ENCODE assay signal across 8 cellular contexts in the genomic region with DNA sequence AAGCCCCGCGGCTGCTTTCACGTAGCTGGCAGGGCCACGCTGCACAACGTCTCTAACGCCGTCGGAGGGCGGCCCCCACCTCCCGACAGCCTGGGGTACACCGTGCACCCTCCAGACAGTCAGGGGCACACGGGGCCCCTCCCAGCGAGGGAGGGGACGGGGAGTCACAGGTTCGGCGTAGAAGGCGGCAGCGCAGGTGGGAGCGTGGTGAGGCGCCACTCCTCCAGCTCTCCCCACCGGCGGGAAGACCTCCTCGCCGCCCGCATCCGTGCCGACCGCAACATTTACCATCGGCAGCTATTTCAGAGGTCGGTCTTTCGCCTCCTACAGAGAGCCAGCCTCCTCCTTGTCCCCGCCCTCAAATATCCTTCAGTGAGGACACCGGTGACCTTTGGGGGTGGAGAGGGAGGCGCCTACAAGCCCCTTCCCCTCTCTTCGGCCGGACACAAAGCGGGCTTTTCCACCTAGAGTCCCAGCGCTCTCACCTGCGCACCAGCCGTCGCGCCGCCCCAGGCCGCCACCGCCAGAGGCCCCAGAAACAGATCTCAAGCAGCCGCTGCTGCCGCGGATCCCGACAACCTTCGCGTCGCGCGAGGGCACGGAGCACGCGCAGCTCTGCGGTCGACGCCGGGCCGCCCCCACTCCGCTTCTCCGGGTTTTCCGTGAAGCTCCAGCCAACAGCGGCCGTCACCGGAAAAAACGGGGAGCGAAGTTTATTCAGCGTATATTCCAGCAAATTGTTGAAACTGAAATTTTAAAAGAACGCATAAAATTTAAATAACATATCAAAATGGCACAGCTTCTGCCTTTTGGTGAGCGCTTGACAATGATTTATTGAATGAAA. TPM values are rescaled to one million over a fixed set of nuclear protein-coding genes. Genes with fewer than 3 reads are reported as not detected.
DNase-seq lines count a peak whose midpoint lies in the region; ATAC-seq lines count a peak whose summit lies in the region.

MKKS (minus strand) TSS at position 600 of the 844 bp plus-strand sequence. CDS start 20,708 bp downstream, outside the sequence.

- no peaks in the 10 kb centered on the region for H3K27me3 Mint-ChIP-seq in CD4-positive, CD25-positive, alpha-beta regulatory T cell
- H3K27me3 Mint-ChIP-seq in activated CD8-positive, alpha-beta T cell treated with anti-CD3 and anti-CD28 coated beads, Interleukin-2, amount 10 ng/mL, durations not matched to agents 7 days and 5 days (ENCODE audit: low read depth), result no peaks in the 10 kb centered on the region
- H3K27me3 Mint-ChIP-seq in memory B cell, result no peaks in the 10 kb centered on the region

- H3K4me1 ChIP-seq in CD4-positive, CD25-positive, alpha-beta regulatory T cell (ENCODE audit: control insufficient read depth, insufficient read depth, low read length, poor library complexity, severe bottlenecking), result peaks cover 17% of the 10 kb centered on the region

- H3K27ac Mint-ChIP-seq in CD4-positive, CD25-positive, alpha-beta regulatory T cell, result peak within 1 kb of the TSS; percentile 96 to 99 (median 97)
- peak within 1 kb of the TSS; percentile 97 for H3K27ac Mint-ChIP-seq in activated CD8-positive, alpha-beta T cell treated with anti-CD3 and anti-CD28 coated beads, Interleukin-2, amount 10 ng/mL, durations not matched to agents 7 days and 5 days
- H3K27ac Mint-ChIP-seq in memory B cell, result peak within 1 kb of the TSS; percentile 93

- peak; percentile 79 to 93 (median 87) for DNase-seq in CD4-positive, CD25-positive, alpha-beta regulatory T cell
- peak; percentile 85 for DNase-seq in NCI-H82 treated with DMSO at 0.1 percent for 48 hours (lab: John Stamatoyannopoulos, UW; ENCODE audit: unreplicated experiment)
- peak; percentile 88 for DNase-seq in activated CD8-positive, alpha-beta T cell treated with anti-CD3 and anti-CD28 coated beads, Interleukin-2, amount 10 ng/mL, durations not matched to agents 7 days and 5 days
- DNase-seq in effector CD4-positive, alpha-beta T cell, result peak; percentile 79
- peak; percentile 77 to 84 for DNase-seq in memory B cell (ENCODE audit: low spot score in 2 of 2)
- DNase-seq in stimulated activated CD8-positive, alpha-beta memory T cell treated with anti-CD3 and anti-CD28 coated beads, Interleukin-12 subunit alpha, Interleukin-12 subunit beta, amount 100 ng/mL, for 1 hour (ENCODE audit: low read depth), result peak; percentile 78

- H3K36me3 Mint-ChIP-seq in CD4-positive, CD25-positive, alpha-beta regulatory T cell, result peaks cover 3% of the 10 kb centered on the region
- peaks cover 2% of the 10 kb centered on the region for H3K36me3 Mint-ChIP-seq in activated CD8-positive, alpha-beta T cell treated with anti-CD3 and anti-CD28 coated beads, Interleukin-2, amount 10 ng/mL, durations not matched to agents 7 days and 5 days (ENCODE audit: low read depth)
- H3K36me3 Mint-ChIP-seq in memory B cell, result no peaks in the 10 kb centered on the region

- H3K9me3 Mint-ChIP-seq in CD4-positive, CD25-positive, alpha-beta regulatory T cell, result no peaks in the 10 kb centered on the region
- H3K9me3 Mint-ChIP-seq in activated CD8-positive, alpha-beta T cell treated with anti-CD3 and anti-CD28 coated beads, Interleukin-2, amount 10 ng/mL, durations not matched to agents 7 days and 5 days (ENCODE audit: insufficient read depth), result no peaks in the 10 kb centered on the region
- H3K9me3 Mint-ChIP-seq in memory B cell, result no peaks in the 10 kb centered on the region

- peak within 1 kb of the TSS; percentile 90 for H3K27ac ChIP-seq in CD4-positive, CD25-positive, alpha-beta regulatory T cell (ENCODE audit: insufficient read depth, low read length, poor library complexity, severe bottlenecking)

- peak within 1 kb of the TSS; percentile 99 for H3K4me3 ChIP-seq in CD4-positive, CD25-positive, alpha-beta regulatory T cell (ENCODE audit: low read depth, low read length)

- H3K27me3 ChIP-seq in CD4-positive, CD25-positive, alpha-beta regulatory T cell (ENCODE audit: control insufficient read depth, insufficient read depth, low read length), result no peaks in the 10 kb centered on the region

- H3K4me1 Mint-ChIP-seq in CD4-positive, CD25-positive, alpha-beta regulatory T cell, result peaks cover 39 to 84% (median 60%) of the 10 kb centered on the region in 4 donors
- peaks cover 55% of the 10 kb centered on the region for H3K4me1 Mint-ChIP-seq in activated CD8-positive, alpha-beta T cell treated with anti-CD3 and anti-CD28 coated beads, Interleukin-2, amount 10 ng/mL, durations not matched to agents 7 days and 5 days (ENCODE audit: low read depth)
- H3K4me1 Mint-ChIP-seq in memory B cell, result peaks cover 35% of the 10 kb centered on the region

- no peaks in the 10 kb centered on the region for H3K36me3 ChIP-seq in CD4-positive, CD25-positive, alpha-beta regulatory T cell (ENCODE audit: control insufficient read depth, insufficient read depth, low read length)

- ATAC-seq in CD4-positive, CD25-positive, alpha-beta regulatory T cell (ENCODE audit: low read depth in 2 of 2), result peak; percentile 74 to 75
- ATAC-seq in GM19438 (IDR thresholded peaks at IDR 0.05; ENCODE audit: low read depth, unreplicated experiment), result peak; percentile 59
- peak; percentile 34 for ATAC-seq in HG03565 (IDR thresholded peaks at IDR 0.05; ENCODE audit: unreplicated experiment)
- peak; percentile 71 for ATAC-seq in activated CD8-positive, alpha-beta T cell treated with anti-CD3 and anti-CD28 coated beads, Interleukin-2, amount 10 ng/mL, durations not matched to agents 7 days and 5 days
- peak; percentile 76 for ATAC-seq in memory B cell (ENCODE audit: low read depth)

- peak within 1 kb of the TSS; percentile 93 to 99 (median 97) for H3K4me3 Mint-ChIP-seq in CD4-positive, CD25-positive, alpha-beta regulatory T cell
- H3K4me3 Mint-ChIP-seq in activated CD8-positive, alpha-beta T cell treated with anti-CD3 and anti-CD28 coated beads, Interleukin-2, amount 10 ng/mL, durations not matched to agents 7 days and 5 days, result peak within 1 kb of the TSS; percentile 80
- H3K4me3 Mint-ChIP-seq in memory B cell, result peak within 1 kb of the TSS; percentile 95

- POLR2A ChIA-PET in activated CD8-positive, alpha-beta T cell treated with anti-CD3 and anti-CD28 coated beads, Interleukin-2, amount 10 ng/mL, durations not matched to agents 7 days and 5 days (lab: Charles Lee), result interaction anchor here (0.6 to 2.4 kb wide), 6 partner anchors 11 to 310 kb away, joined by 3 to 9 read pairs (median 4); no protein-coding TSS in a partner anchor

- no peaks in the 10 kb centered on the region for H3K9me3 ChIP-seq in CD4-positive, CD25-positive, alpha-beta regulatory T cell (ENCODE audit: control insufficient read depth in 2 of 2, low read length in 2 of 2)

- CTCF ChIA-PET in activated CD8-positive, alpha-beta T cell treated with anti-CD3 and anti-CD28 coated beads, Interleukin-2, amount 10 ng/mL, durations not matched to agents 7 days and 5 days (lab: Charles Lee), result interaction anchor here (0.7 to 2.6 kb wide), 13 partner anchors 8 to 455 kb away, joined by 3 to 21 read pairs (median 4); no protein-coding TSS in a partner anchor

RNA-seq across cellular contexts. Expression of gene MKKS, which starts in this region (rescaled TPM):
- total RNA-seq in CD4-positive, CD25-positive, alpha-beta regulatory T cell, result 5.0 TPM
- polyA plus RNA-seq in CD4-positive, CD25-positive, alpha-beta regulatory T cell, result 10 to 100 TPM; 26.6 to 37.2 (median 31.9) TPM
- total RNA-seq in activated CD8-positive, alpha-beta T cell treated with anti-CD3 and anti-CD28 coated beads, Interleukin-2, amount 10 ng/mL, durations not matched to agents 7 days and 5 days, result 1 to 10 TPM; 7.4 to 7.8 TPM

Comparison
In these comparisons a context has a peak if more than half of its experiments do, and no peak if none do; other contexts are left out.
1. Peak in every context shown above with its lines: DNase-seq, ATAC-seq, H3K4me3 ChIP-seq and H3K27ac ChIP-seq.